Comparison of ENCODE assay signal across 19 cellular contexts in the genomic region with DNA sequence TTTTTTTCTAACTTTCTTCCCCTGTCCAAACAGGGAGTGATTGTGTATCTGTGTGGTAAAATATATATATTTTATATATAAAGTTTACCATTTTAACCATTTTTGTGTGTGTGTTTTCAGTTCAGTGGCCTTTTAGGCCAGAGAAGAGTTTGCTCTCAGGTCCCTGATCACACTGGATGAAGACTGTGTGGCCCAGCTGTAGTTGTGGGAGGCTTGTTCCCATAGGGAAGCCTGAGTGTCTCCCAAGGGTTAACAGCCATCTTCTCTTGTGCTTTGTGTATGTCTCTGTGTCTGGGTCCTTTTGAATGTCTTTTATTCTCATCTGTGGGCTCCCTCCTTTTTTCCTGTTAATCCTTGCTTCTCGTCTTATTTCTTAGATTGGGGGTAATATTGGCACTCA. TPM values are rescaled to one million over a fixed set of nuclear protein-coding genes. Genes with fewer than 3 reads are reported as not detected.
DNase-seq lines count a peak whose midpoint lies in the region; ATAC-seq and TF ChIP-seq lines count a peak whose summit lies in the region.
"Had no signal": no experiment of that assay in that cellular context is flagged by ENCODE, and none has a peak within 500 bp of the region (broad histone marks: within the 10 kb centered on the region; RNA-seq: fewer than 3 reads in every experiment).

No MANE protein-coding gene starts in this region.

- H3K9me3 ChIP-seq in endodermal cell (ENCODE audit: control insufficient read depth, low read length), result no peaks in the 10 kb centered on the region
- no peaks in the 10 kb centered on the region for H3K9me3 ChIP-seq in left ventricle myocardium inferior (replicated peaks)

- H3K4me1 ChIP-seq in endodermal cell (ENCODE audit: control insufficient read depth, insufficient read depth, low read length) (no peaks in the 10 kb centered on the region), left ventricle myocardium inferior (peaks cover 18% of the 10 kb centered on the region)
- H3K4me1 ChIP-seq: parathyroid adenoma had no signal

- H3K9ac ChIP-seq in endodermal cell (ENCODE audit: extremely low read depth, low read length, poor library complexity, severe bottlenecking), result no peak overlapping the region
- H3K9ac ChIP-seq: parathyroid adenoma had no signal

- no peak for TF ChIP-seq CTCF in endodermal cell (conservative IDR thresholded peaks at IDR 0.05)
- no peak for TF ChIP-seq CTCF in left ventricle myocardium inferior (IDR thresholded peaks at IDR 0.05; ENCODE audit: borderline replicate concordance)

- H3K4me3 ChIP-seq in endodermal cell (ENCODE audit: low read length) (no peak overlapping the region), left ventricle myocardium inferior (no peak overlapping the region)

- H3K9me3 Mint-ChIP-seq in endodermal cell (no peaks in the 10 kb centered on the region), T-cell (no peaks in the 10 kb centered on the region)
- H3K9me3 Mint-ChIP-seq: activated naive CD4-positive, alpha-beta T cell treated with anti-CD3 and anti-CD28 coated beads, Interleukin-2, amount 50 U/mL, for 24 hours; naive B cell had no signal

- no peaks in the 10 kb centered on the region for H3K27me3 ChIP-seq in endodermal cell (ENCODE audit: control insufficient read depth, insufficient read depth, low read length, poor library complexity, severe bottlenecking)
- H3K27me3 ChIP-seq in left ventricle myocardium inferior (ENCODE audit: low read depth), result no peaks in the 10 kb centered on the region

- H3K27ac Mint-ChIP-seq in endodermal cell (peak overlapping the region; percentile 84), T-cell (no peak overlapping the region)
- H3K27ac Mint-ChIP-seq: activated CD8-positive, alpha-beta T cell treated with anti-CD3 and anti-CD28 coated beads, Interleukin-2, amount 10 ng/mL, durations not matched to agents 7 days and 5 days; activated naive CD4-positive, alpha-beta T cell treated with anti-CD3 and anti-CD28 coated beads, Interleukin-2, amount 50 U/mL, for 24 hours had no signal

- H3K27ac ChIP-seq in endodermal cell (ENCODE audit: low read depth, low read length), result no peak overlapping the region
- no peak overlapping the region for H3K27ac ChIP-seq in left ventricle myocardium inferior (replicated peaks)
- H3K27ac ChIP-seq: parathyroid adenoma had no signal

- no peak for DNase-seq in endodermal cell
- no peak for DNase-seq in T-cell
- no peak for DNase-seq in NCI-H1105 treated with DMSO at 0.1 percent for 48 hours (lab: John Stamatoyannopoulos, UW)
- no peak for DNase-seq in left ventricle myocardium inferior
- no peak for DNase-seq in HPDE6-E6E7 (ENCODE audit: extremely low spot score)
- DNase-seq: activated CD8-positive, alpha-beta T cell treated with anti-CD3 and anti-CD28 coated beads, Interleukin-2, amount 10 ng/mL, durations not matched to agents 7 days and 5 days; activated T-cell treated with anti-CD3 and anti-CD28 coated beads, Interleukin-2, amount 50 U/mL, for 48 hours; head of caudate nucleus; mammary epithelial cell; naive B cell; NCI-H1694 treated with DMSO at 0.1 percent for 48 hours; NCI-H510A; SHP77 treated with DMSO at 0.1 percent for 48 hours; stimulated activated CD4-positive, alpha-beta T cell treated with anti-CD3 and anti-CD28 coated beads, Interleukin-2, amount 100 ng/mL, for 24 hours had no signal

- intact Hi-C loops in left ventricle myocardium inferior (cut with micrococcal nuclease), result no loop called here

- POLR2A ChIA-PET in T-cell (lab: Charles Lee), result interaction anchor here in 1 of 2 donors (0.6 kb wide), 1 partner anchor 19 kb away, joined by 5 read pairs; no protein-coding TSS in a partner anchor

- WGBS in endodermal cell (ENCODE audit: insufficient coverage in 1 of 2, insufficient read length in 1 of 2), 2 experiments, result 83% methylated on average over 1 of the region's 1 CpG; no CpG with 5 or more reads in 1 of the 2 experiments

- H3K27me3 Mint-ChIP-seq in endodermal cell (ENCODE audit: insufficient read depth), result no peaks in the 10 kb centered on the region
- H3K27me3 Mint-ChIP-seq in T-cell, result no peaks in the 10 kb centered on the region
- H3K27me3 Mint-ChIP-seq: activated naive CD4-positive, alpha-beta T cell treated with anti-CD3 and anti-CD28 coated beads, Interleukin-2, amount 50 U/mL, for 24 hours; naive B cell had no signal

- CTCF ChIA-PET in T-cell (lab: Charles Lee), result no interaction called here

- no peak overlapping the region for H3K4me3 Mint-ChIP-seq in endodermal cell
- no peak overlapping the region for H3K4me3 Mint-ChIP-seq in T-cell
- H3K4me3 Mint-ChIP-seq: activated CD8-positive, alpha-beta T cell treated with anti-CD3 and anti-CD28 coated beads, Interleukin-2, amount 10 ng/mL, durations not matched to agents 7 days and 5 days; activated naive CD4-positive, alpha-beta T cell treated with anti-CD3 and anti-CD28 coated beads, Interleukin-2, amount 50 U/mL, for 24 hours had no signal

- H3K36me3 Mint-ChIP-seq in endodermal cell (ENCODE audit: low read depth) (peaks cover 11% of the 10 kb centered on the region), T-cell (peaks cover 38% of the 10 kb centered on the region)

- peaks cover 30% of the 10 kb centered on the region for H3K36me3 ChIP-seq in endodermal cell (ENCODE audit: control insufficient read depth, insufficient read depth, low read length)
- H3K36me3 ChIP-seq in left ventricle myocardium inferior, result peaks cover 28% of the 10 kb centered on the region

- ATAC-seq in GM18867 (IDR thresholded peaks at IDR 0.05; ENCODE audit: unreplicated experiment), result peak; percentile 23
- ATAC-seq in GM21529 (IDR thresholded peaks at IDR 0.05; ENCODE audit: unreplicated experiment), result peak; percentile 10
- peak; percentile 27 for ATAC-seq in HG03432 (IDR thresholded peaks at IDR 0.05; ENCODE audit: unreplicated experiment)
- ATAC-seq in T-cell (replicated peaks in 1 of 4), result no peak
- ATAC-seq: activated CD8-positive, alpha-beta T cell treated with anti-CD3 and anti-CD28 coated beads, Interleukin-2, amount 10 ng/mL, durations not matched to agents 7 days and 5 days had no signal

- peaks cover 14% of the 10 kb centered on the region for H3K4me1 Mint-ChIP-seq in endodermal cell
- H3K4me1 Mint-ChIP-seq in T-cell, result peaks cover 0 to 2% (median 0%) of the 10 kb centered on the region in 3 donors
- H3K4me1 Mint-ChIP-seq: activated naive CD4-positive, alpha-beta T cell treated with anti-CD3 and anti-CD28 coated beads, Interleukin-2, amount 50 U/mL, for 24 hours had no signal

RNA-seq across cellular contexts. Expression of gene CGRRF1, which starts 23.4 kb away (rescaled TPM):
- total RNA-seq in endodermal cell (10 to 100 TPM; 17.8 to 19.3 TPM), T-cell (10 to 100 TPM; 14.2 to 28.0 (median 14.9) TPM), left ventricle myocardium inferior (21.3 TPM)
- polyA plus RNA-seq in endodermal cell (2013, experiment 1 of 2), result 23.1 TPM
- 26.7 TPM for polyA plus RNA-seq in endodermal cell (2013, experiment 2 of 2)

RNA-seq across cellular contexts. Expression of gene SAMD4A, which starts 33.8 kb away (rescaled TPM):
- total RNA-seq in endodermal cell (1 to 10 TPM; 1.9 to 8.0 TPM), T-cell (1 to 10 TPM; 1.2 to 3.9 (median 1.3) TPM), left ventricle myocardium inferior (173 TPM)
- polyA plus RNA-seq in endodermal cell (2013, experiment 1 of 2), result 4.8 TPM
- polyA plus RNA-seq in endodermal cell (2013, experiment 2 of 2), result 4.2 TPM

RNA-seq across cellular contexts. Expression of gene GMFB, which starts 44.3 kb away (rescaled TPM):
- 10 to 100 TPM; 86.2 to 96.5 TPM for total RNA-seq in endodermal cell
- polyA plus RNA-seq in endodermal cell (2013, experiment 1 of 2), result 75.0 TPM
- 72.1 TPM for polyA plus RNA-seq in endodermal cell (2013, experiment 2 of 2)
- total RNA-seq in T-cell, result 10 to 100 TPM; 26.2 to 33.0 (median 27.8) TPM
- 23.4 TPM for total RNA-seq in left ventricle myocardium inferior

Comparison
In these comparisons a context has a peak if more than half of its experiments do, and no peak if none do; other contexts are left out.
1. ATAC-seq: peak in GM18867 (single experiment), GM21529 (single experiment) and HG03432 (single experiment); none in T-cell (0 of 4).
2. RNA of gene SAMD4A, which starts 33.8 kb away (total RNA-seq): 173 TPM in left ventricle myocardium inferior (single experiment); 1.9 to 8.0 TPM in endodermal cell and 1.2 to 3.9 TPM in T-cell; every median in the first group is over 10 times any median in the second.